ENCODE assay signal across 17 cellular contexts in the genomic region with DNA sequence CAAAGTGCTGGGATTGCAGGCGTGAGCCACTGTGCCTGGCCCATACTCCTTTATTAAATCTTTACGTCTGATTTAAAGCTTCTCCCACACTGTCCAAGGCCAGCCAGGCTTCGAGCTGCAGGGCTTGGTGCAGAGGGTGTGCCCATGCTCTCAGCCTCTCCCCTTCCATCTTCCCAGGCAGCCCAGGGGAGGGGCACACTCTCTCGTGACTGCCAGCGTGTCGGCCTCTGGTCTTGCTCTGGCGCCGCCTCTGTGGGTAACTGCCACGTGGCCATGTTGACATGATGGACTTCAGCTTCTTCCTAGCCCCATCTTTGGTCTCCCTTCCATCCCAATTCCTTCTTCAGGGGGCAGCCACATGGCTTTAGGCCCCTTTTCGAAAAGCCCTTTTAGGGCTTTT.
"Had no signal": no experiment of that assay in that cellular context is flagged by ENCODE, and none has a peak within 500 bp of the region (broad histone marks: within the 10 kb centered on the region; RNA-seq: fewer than 3 reads in every experiment).

No MANE protein-coding gene starts in this region.

- H3K4me3 ChIP-seq: dorsolateral prefrontal cortex, uterus had no signal

- FAIRE-seq: kidney had no signal

- H3K4me1 ChIP-seq: uterus had no signal

- H3K27me3 ChIP-seq: brain microvascular endothelial cell, dorsolateral prefrontal cortex, uterus had no signal

- ATAC-seq: stimulated activated effector memory CD8-positive, alpha-beta T cell treated with anti-CD3 and anti-CD28 coated beads, Interleukin-12 subunit alpha, Interleukin-12 subunit beta, amount 100 ng/mL, for 72 hours; T-cell had no signal

- H3K27ac ChIP-seq: brain microvascular endothelial cell, dorsolateral prefrontal cortex, uterus had no signal

- H3K36me3 ChIP-seq: brain microvascular endothelial cell, uterus had no signal

- DNase-seq: activated CD4-positive, alpha-beta T cell treated with anti-CD3 and anti-CD28 coated beads, Interleukin-2, amount 50 U/mL, for 4 hours; activated CD4-positive, CD25-positive, alpha-beta regulatory T cell treated with anti-CD3 and anti-CD28 coated beads, Interleukin-2, amount 50 U/mL, for 72 hours; activated naive CD4-positive, alpha-beta T cell; activated naive CD8-positive, alpha-beta T cell treated with anti-CD3 and anti-CD28 coated beads, Interleukin-2, amount 10 ng/mL, durations not matched to agents 7 days and 5 days; activated T-cell treated with anti-CD3 and anti-CD28 coated beads for 4 hours; brain microvascular endothelial cell; dorsolateral prefrontal cortex; endodermal cell; erythroblast; hippocampal formation; kidney; nephron progenitor cell; stimulated activated CD4-positive, alpha-beta T cell treated with anti-CD3 and anti-CD28 coated beads, Interleukin-12 subunit alpha, Interleukin-12 subunit beta, amount 100 ng/mL, for 4 hours; T-cell; T1000; uterus had no signal

- H3K9me3 ChIP-seq: uterus had no signal
